Comparison of ENCODE assay signal across 18 cellular contexts in genomic region chr2:37436324-37436723, GRCh38.
A peak's percentile ranks its signal among the peaks of the same experiment; 100 is the strongest.
DNase-seq lines count a peak whose midpoint lies in the region; FAIRE-seq and TF ChIP-seq lines count a peak whose summit lies in the region.
"Had no signal": no experiment of that assay in that cellular context is flagged by ENCODE, and none has a peak within 500 bp of the region (broad histone marks: within the 10 kb centered on the region; RNA-seq: fewer than 3 reads in every experiment).

No MANE protein-coding gene starts in this region.

- no peaks in the 10 kb centered on the region for H3K9me3 ChIP-seq in Karpas-422 (ENCODE audit: low read length)
- H3K9me3 ChIP-seq in H1 (ENCODE audit: insufficient read depth in 2 of 2, low read depth in 1 of 2, low read length in 1 of 2) = peaks cover 4% of the 10 kb centered on the region in 2 experiments; a peak in 2 of 4 replicates
- H3K9me3 ChIP-seq in mesenchymal stem cell (ENCODE audit: control insufficient read depth, low read length) = no peaks in the 10 kb centered on the region
- H3K9me3 ChIP-seq: BE2C had no signal

- H3K4me1 ChIP-seq in Karpas-422 (ENCODE audit: low read length) = no peaks in the 10 kb centered on the region
- H3K4me1 ChIP-seq in H1 (replicated peaks in 1 of 4; ENCODE audit: control insufficient read depth in 3 of 4, insufficient read depth in 4 of 4, low read length in 3 of 4) = no peaks in the 10 kb centered on the region
- no peaks in the 10 kb centered on the region for H3K4me1 ChIP-seq in mesenchymal stem cell (ENCODE audit: control insufficient read depth, insufficient read depth, low read depth, low read length)
- H3K4me1 ChIP-seq: BE2C, Peyer's patch had no signal

- H2BK120ac ChIP-seq in H1 (replicated peaks; ENCODE audit: low read depth, low read length) = no peak overlapping the region
- no peak overlapping the region for H2BK120ac ChIP-seq in mesenchymal stem cell (ENCODE audit: low read depth, low read length)

- CTCF ChIA-PET in H1 (lab: Charles Lee; ENCODE audit: partially characterized antibody) = interaction anchor here (0.6 kb wide), 2 partner anchors 22 to 68 kb away, joined by 3 to 4 read pairs; no protein-coding TSS in a partner anchor

- FAIRE-seq in H1 (lab: Jason Lieb, UNC) = no peak

- H3K23me2 ChIP-seq in H1 (ENCODE audit: low read depth, low read length) = no peaks in the 10 kb centered on the region

- H3K36me3 ChIP-seq in Karpas-422 (ENCODE audit: insufficient read depth, low read length) (no peaks in the 10 kb centered on the region), H1 (ENCODE audit: control insufficient read depth in 2 of 4, insufficient read depth in 4 of 4, low read length in 3 of 4) (no peaks in the 10 kb centered on the region), mesenchymal stem cell (ENCODE audit: control insufficient read depth in 1 of 2, insufficient read depth in 2 of 2, low read depth in 1 of 2, low read length in 2 of 2) (no peaks in the 10 kb centered on the region)
- H3K36me3 ChIP-seq: BE2C, Peyer's patch had no signal

- H3K27me3 ChIP-seq in Karpas-422 (ENCODE audit: low read length) = no peaks in the 10 kb centered on the region; the same call in 1 of the 2 replicates
- no peaks in the 10 kb centered on the region for H3K27me3 ChIP-seq in H1 (replicated peaks in 1 of 4; ENCODE audit: control insufficient read depth in 3 of 4, extremely low read depth in 1 of 4, insufficient read depth in 3 of 4, low read length in 3 of 4)
- H3K27me3 ChIP-seq in mesenchymal stem cell (ENCODE audit: control insufficient read depth in 1 of 2, insufficient read depth in 1 of 2, low read length in 2 of 2) = no peaks in the 10 kb centered on the region
- H3K27me3 ChIP-seq: BE2C, Peyer's patch had no signal

- no peak for TF ChIP-seq RAD21 in H1 (IDR thresholded peaks at IDR 0.05 in 1 of 2, conservative IDR thresholded peaks at IDR 0.05 in 1 of 2; ENCODE audit: low read depth in 2 of 2, low read length in 2 of 2)

- H3K14ac ChIP-seq in H1 (ENCODE audit: insufficient read length) (no peak overlapping the region), mesenchymal stem cell (ENCODE audit: low read length in 2 of 2) (no peak overlapping the region)

- H2BK20ac ChIP-seq in H1 (ENCODE audit: low read length) = no peak overlapping the region

- intact Hi-C loops in activated CD4-positive, alpha-beta T cell treated with anti-CD3 and anti-CD28 coated beads, Interleukin-2, amount 10 ng/mL, durations not matched to agents 24 days and 14 days (cut with micrococcal nuclease) = no loop called here

- no peaks in the 10 kb centered on the region for H3K36me3 Mint-ChIP-seq in activated CD4-positive, alpha-beta T cell treated with anti-CD3 and anti-CD28 coated beads, Interleukin-2, amount 10 ng/mL, durations not matched to agents 24 days and 14 days (ENCODE audit: low read depth)
- H3K36me3 Mint-ChIP-seq: CD4-positive, alpha-beta memory T cell had no signal

- TF ChIP-seq POLR2A in H1 (IDR thresholded peaks at IDR 0.05; ENCODE audit: control extremely low read depth in 1 of 2, low read depth in 2 of 2, low read length in 2 of 2) = no peak

- H2BK15ac ChIP-seq in H1 (ENCODE audit: low read length) (no peak overlapping the region), mesenchymal stem cell (ENCODE audit: low read depth, poor library complexity, severe bottlenecking) (no peak overlapping the region)

- no peaks in the 10 kb centered on the region for H3K4me1 Mint-ChIP-seq in activated CD4-positive, alpha-beta T cell treated with anti-CD3 and anti-CD28 coated beads, Interleukin-2, amount 10 ng/mL, durations not matched to agents 24 days and 14 days
- H3K4me1 Mint-ChIP-seq: CD4-positive, alpha-beta memory T cell had no signal

- H3K79me2 ChIP-seq in Karpas-422 (ENCODE audit: low read length) (no peaks in the 10 kb centered on the region), H1 (ENCODE audit: control insufficient read depth in 1 of 2, insufficient read depth in 2 of 2, low read length in 2 of 2) (no peaks in the 10 kb centered on the region)

- H3K18ac ChIP-seq in H1 (ENCODE audit: extremely low read depth, low read length) (no peak overlapping the region), mesenchymal stem cell (ENCODE audit: low read depth in 1 of 2, low read length in 2 of 2) (no peak overlapping the region)

- WGBS in H1 (ENCODE audit: extremely low coverage in 1 of 2, insufficient coverage in 1 of 2, insufficient read length in 1 of 2, insufficient replicate concordance in 2 of 2, low coverage in 1 of 2, low lambda C conversion rate in 2 of 2, missing lambda C conversion rate in 1 of 2), 2 experiments = 91% methylated on average over 2 of the region's 2 CpGs; no CpG with 5 or more reads in 1 of the 2 experiments
- 0% methylated on average over 1 of the region's 2 CpGs for WGBS in mesenchymal stem cell

- no peak overlapping the region for H3K27ac ChIP-seq in Karpas-422 (ENCODE audit: low read length)
- H3K27ac ChIP-seq in H1 (ENCODE audit: low read depth, low read length) = no peak overlapping the region
- H3K27ac ChIP-seq in mesenchymal stem cell (ENCODE audit: low read length, poor library complexity, severe bottlenecking) = no peak overlapping the region
- H3K27ac ChIP-seq in substantia nigra (ENCODE audit: low read depth, low read length, poor library complexity, severe bottlenecking) = no peak overlapping the region
- H3K27ac ChIP-seq: Peyer's patch had no signal

- no peak for TF ChIP-seq EP300 in H1 (IDR thresholded peaks at IDR 0.05; ENCODE audit: borderline replicate concordance in 1 of 2, low read depth in 2 of 2, low read length in 2 of 2)

- H3K27me3 Mint-ChIP-seq in activated CD4-positive, alpha-beta T cell treated with anti-CD3 and anti-CD28 coated beads, Interleukin-2, amount 10 ng/mL, durations not matched to agents 24 days and 14 days = peaks cover 35% of the 10 kb centered on the region

- H3K27ac Mint-ChIP-seq in activated CD4-positive, alpha-beta T cell treated with anti-CD3 and anti-CD28 coated beads, Interleukin-2, amount 10 ng/mL, durations not matched to agents 24 days and 14 days = no peak overlapping the region
- H3K27ac Mint-ChIP-seq: CD4-positive, alpha-beta memory T cell had no signal

- H3K9ac ChIP-seq in Karpas-422 (ENCODE audit: low read length) = no peak overlapping the region
- H3K9ac ChIP-seq in H1 (replicated peaks in 1 of 4; ENCODE audit: extremely low read depth in 1 of 4, low read depth in 3 of 4, low read length in 3 of 4) = no peak overlapping the region
- H3K9ac ChIP-seq in mesenchymal stem cell (ENCODE audit: low read length) = no peak overlapping the region

- H3K79me1 ChIP-seq in H1 (ENCODE audit: low read depth, low read length) = no peaks in the 10 kb centered on the region
- no peaks in the 10 kb centered on the region for H3K79me1 ChIP-seq in mesenchymal stem cell (replicated peaks; ENCODE audit: low read length, poor library complexity, severe bottlenecking)

- H4K91ac ChIP-seq in H1 (replicated peaks; ENCODE audit: insufficient read length, low read length) = no peak overlapping the region
- no peak overlapping the region for H4K91ac ChIP-seq in mesenchymal stem cell (ENCODE audit: low read length)

- H3K4me3 ChIP-seq in AG10803 (ENCODE audit: low read length) = no peak overlapping the region
- no peak overlapping the region for H3K4me3 ChIP-seq in Karpas-422 (ENCODE audit: low read length)
- H3K4me3 ChIP-seq in H1 (ENCODE audit: extremely low read depth in 1 of 4, insufficient read depth in 2 of 4, low read depth in 3 of 4, low read length in 4 of 4) = no peak overlapping the region
- no peak overlapping the region for H3K4me3 ChIP-seq in mesenchymal stem cell (ENCODE audit: insufficient read depth in 1 of 2, low read depth in 1 of 2, low read length in 2 of 2)
- H3K4me3 ChIP-seq: Peyer's patch had no signal

- no peak overlapping the region for H4K8ac ChIP-seq in H1 (ENCODE audit: extremely low read depth, insufficient read depth, low read length)
- H4K8ac ChIP-seq in mesenchymal stem cell (ENCODE audit: low read length) = no peak overlapping the region

- H2BK12ac ChIP-seq in H1 (ENCODE audit: low read depth, low read length) = no peak overlapping the region
- no peak overlapping the region for H2BK12ac ChIP-seq in mesenchymal stem cell (ENCODE audit: low read length in 2 of 2)

- H3K9me3 Mint-ChIP-seq in activated CD4-positive, alpha-beta T cell treated with anti-CD3 and anti-CD28 coated beads, Interleukin-2, amount 10 ng/mL, durations not matched to agents 24 days and 14 days = peaks cover 13% of the 10 kb centered on the region

- POLR2A ChIA-PET in H1 (lab: Charles Lee; ENCODE audit: partially characterized antibody) = no interaction called here

- no peak overlapping the region for H2BK5ac ChIP-seq in H1 (ENCODE audit: low read depth, low read length)
- H2BK5ac ChIP-seq in mesenchymal stem cell (ENCODE audit: low read depth, low read length, poor library complexity, severe bottlenecking) = no peak overlapping the region

- H4K20me1 ChIP-seq in Karpas-422 (ENCODE audit: insufficient read depth, low read depth, low read length) = no peaks in the 10 kb centered on the region
- no peaks in the 10 kb centered on the region for H4K20me1 ChIP-seq in H1 (replicated peaks in 1 of 2; ENCODE audit: control insufficient read depth in 1 of 2, insufficient read depth in 2 of 2, low read length in 2 of 2)

- no peak overlapping the region for H3K4me3 Mint-ChIP-seq in activated CD4-positive, alpha-beta T cell treated with anti-CD3 and anti-CD28 coated beads, Interleukin-2, amount 10 ng/mL, durations not matched to agents 24 days and 14 days
- H3K4me3 Mint-ChIP-seq: CD4-positive, alpha-beta memory T cell had no signal

- TF ChIP-seq CTCF in AG10803 (conservative IDR thresholded peaks at IDR 0.05; ENCODE audit: low read length) (no peak), H1 (IDR thresholded peaks at IDR 0.05; ENCODE audit: control extremely low read depth in 1 of 3, insufficient read depth in 1 of 3, low read depth in 1 of 3, low read length in 3 of 3) (no peak)

- H3K4ac ChIP-seq in H1 (replicated peaks; ENCODE audit: insufficient read length, low read depth, low read length) (no peak overlapping the region), mesenchymal stem cell (ENCODE audit: low read depth in 1 of 2, low read length in 2 of 2) (no peak overlapping the region)

- no peak overlapping the region for H3K56ac ChIP-seq in H1 (replicated peaks; ENCODE audit: insufficient read length, low read depth, low read length)

- no peak overlapping the region for H4K5ac ChIP-seq in H1 (ENCODE audit: insufficient read length, low read depth, low read length)

- H2AFZ ChIP-seq in Karpas-422 (ENCODE audit: low read length) (no peak overlapping the region), H1 (ENCODE audit: low read length) (0 out of 2 replicates have a peak overlapping the region, but pooled peaks have one; percentile 29), mesenchymal stem cell (ENCODE audit: low read depth, low read length) (no peak overlapping the region)

- no peak overlapping the region for H3K23ac ChIP-seq in H1 (ENCODE audit: insufficient read length)
- H3K23ac ChIP-seq in mesenchymal stem cell (ENCODE audit: low read length in 2 of 2) = no peak overlapping the region

- H2AK5ac ChIP-seq in H1 (ENCODE audit: low read depth, low read length) (no peak overlapping the region), mesenchymal stem cell (ENCODE audit: low read length, severe bottlenecking) (no peak overlapping the region)

- H3K4me2 ChIP-seq in Karpas-422 (ENCODE audit: low read depth, low read length, poor library complexity, severe bottlenecking) (no peak overlapping the region), H1 (ENCODE audit: insufficient read depth in 1 of 2, low read depth in 2 of 2, low read length in 2 of 2) (no peak overlapping the region), mesenchymal stem cell (ENCODE audit: low read length, poor library complexity, severe bottlenecking) (no peak overlapping the region)

- no peaks in the 10 kb centered on the region for H3K9me2 ChIP-seq in Karpas-422 (replicated peaks; ENCODE audit: insufficient read depth, low read length)

- DNase-seq in AG10803 (ENCODE audit: low read depth) (peak; percentile 71), Karpas-422 (peak; percentile 16), H1 (ENCODE audit: low read depth in 1 of 2, low spot score in 2 of 2) (no peak), mesenchymal stem cell (peak; percentile 87), substantia nigra (lab: John Stamatoyannopoulos, UW) (no peak), T-helper 1 cell (no peak)
- no peak for DNase-seq in activated CD4-positive, alpha-beta T cell treated with anti-CD3 and anti-CD28 coated beads, Interleukin-2, amount 10 ng/mL, durations not matched to agents 24 days and 14 days
- DNase-seq in activated effector memory CD4-positive, alpha-beta T cell treated with anti-CD3 and anti-CD28 coated beads, Interleukin-2, amount 50 U/mL, for 16 hours = no peak
- DNase-seq: BE2C; CD4-positive, alpha-beta memory T cell; DND-41; GF-D8; NCI-H1417; NCI-H2029; NCI-H2171 treated with DMSO at 0.1 percent for 48 hours; NCI-H774; Peyer's patch; SHP77 had no signal

Comparison
In these comparisons a context has a peak if more than half of its experiments do, and no peak if none do; other contexts are left out.
1. DNase-seq: peak in AG10803 (single experiment), Karpas-422 (single experiment) and mesenchymal stem cell (single experiment); none in H1 (0 of 2), substantia nigra (0 of 49), activated CD4-positive, alpha-beta T cell treated with anti-CD3 and anti-CD28 coated beads, Interleukin-2, amount 10 ng/mL, durations not matched to agents 24 days and 14 days (single experiment), activated effector memory CD4-positive, alpha-beta T cell treated with anti-CD3 and anti-CD28 coated beads, Interleukin-2, amount 50 U/mL, for 16 hours (single experiment) and T-helper 1 cell (0 of 5).